ENCODE assay signal across 8 cellular contexts in the genomic region with DNA sequence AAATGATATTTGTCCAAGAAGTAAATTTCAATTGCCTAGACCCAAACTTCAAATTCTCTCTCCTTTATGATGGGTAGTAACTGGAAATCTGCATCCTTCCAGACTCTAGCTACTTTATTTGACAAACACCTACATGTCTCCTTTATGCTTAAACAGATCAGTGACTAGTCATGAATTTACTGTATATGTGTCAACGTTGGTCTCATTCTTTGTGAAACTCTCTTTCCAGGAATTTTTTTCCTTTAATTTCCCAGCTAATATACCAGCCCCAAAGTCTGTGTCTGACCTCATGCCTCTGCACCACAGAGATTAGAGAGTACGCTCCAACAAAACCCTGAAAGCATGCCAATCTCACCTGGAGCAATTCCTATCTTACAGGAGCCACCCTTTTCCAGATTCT.
"Had no signal": no experiment of that assay in that cellular context is flagged by ENCODE, and none has a peak within 500 bp of the region (broad histone marks: within the 10 kb centered on the region; RNA-seq: fewer than 3 reads in every experiment).

No MANE protein-coding gene starts in this region.

- H3K27ac ChIP-seq: GM23248 had no signal

- ATAC-seq: HCT116 had no signal

- H3K27ac Mint-ChIP-seq: H9, HFFc6 had no signal

- H3K9me3 ChIP-seq: HAP-1 had no signal

- H3K36me3 ChIP-seq: HAP-1 had no signal

- DNase-seq: GM23248, GOT3, H7, H9, HCEC 1CT, HFFc6 had no signal

- H3K4me1 ChIP-seq: HAP-1 had no signal

- H3K4me3 Mint-ChIP-seq: H9, HFFc6 had no signal

- H3K4me3 ChIP-seq: GM23248, HAP-1 had no signal

- H2AFZ ChIP-seq: GM23248 had no signal

- H3K4me1 Mint-ChIP-seq: H9 had no signal
